21 cellular contexts compared by ENCODE assay signal in genomic region chr14:99592933-99593753, GRCh38. TPM values are rescaled to one million over a fixed set of nuclear protein-coding genes. Genes with fewer than 3 reads are reported as not detected.
DNase-seq lines count a peak whose midpoint lies in the region; ATAC-seq and TF ChIP-seq lines count a peak whose summit lies in the region.
"Had no signal": no experiment of that assay in that cellular context is flagged by ENCODE, and none has a peak within 500 bp of the region (broad histone marks: within the 10 kb centered on the region; RNA-seq: fewer than 3 reads in every experiment).

No MANE protein-coding gene starts in this region.

- H3K4me3 ChIP-seq in gastrocnemius medialis = no peak overlapping the region
- H3K4me3 ChIP-seq in tibial artery = no peak overlapping the region
- H3K4me3 ChIP-seq: cardiac muscle cell, SJCRH30, tibial nerve had no signal

- H3K27me3 ChIP-seq in gastrocnemius medialis = no peaks in the 10 kb centered on the region
- no peaks in the 10 kb centered on the region for H3K27me3 ChIP-seq in tibial artery
- H3K27me3 ChIP-seq: cardiac muscle cell, SJCRH30, tibial nerve had no signal

- H3K27me3 Mint-ChIP-seq in osteocyte (ENCODE audit: unreplicated experiment) = no peaks in the 10 kb centered on the region
- peaks cover 4% of the 10 kb centered on the region for H3K27me3 Mint-ChIP-seq in activated T-helper 1 cell treated with anti-CD3 and anti-CD28 coated beads, Interleukin-12 subunit alpha, Interleukin-12 subunit beta, Interleukin-2, Interleukin-4 antibody, amounts not matched to agents 30 ng/mL and 10 ng/mL and 1 ng/mL, durations not matched to agents 14 hours and 24 hours and 36 hours (ENCODE audit: insufficient read depth)

- in situ Hi-C loops in gastrocnemius medialis (cut with MboI; ENCODE audit: low sequenced_read_pairs in 4 of 4) = no loop called here

- peaks cover 29% of the 10 kb centered on the region for H3K4me1 Mint-ChIP-seq in osteocyte (ENCODE audit: unreplicated experiment)
- H3K4me1 Mint-ChIP-seq in activated T-helper 1 cell treated with anti-CD3 and anti-CD28 coated beads, Interleukin-12 subunit alpha, Interleukin-12 subunit beta, Interleukin-2, Interleukin-4 antibody, amounts not matched to agents 30 ng/mL and 10 ng/mL and 1 ng/mL, durations not matched to agents 14 hours and 24 hours and 36 hours (ENCODE audit: low read depth) = peaks cover 11% of the 10 kb centered on the region

- H3K9me3 ChIP-seq in gastrocnemius medialis = no peaks in the 10 kb centered on the region
- no peaks in the 10 kb centered on the region for H3K9me3 ChIP-seq in tibial artery
- H3K9me3 ChIP-seq: neutrophil, SJCRH30, tibial nerve had no signal

- TF ChIP-seq CTCF in gastrocnemius medialis (IDR thresholded peaks at IDR 0.05 in 4 of 5, conservative IDR thresholded peaks at IDR 0.05 in 1 of 5) = no peak
- TF ChIP-seq CTCF in osteocyte (IDR thresholded peaks at IDR 0.05) = no peak
- TF ChIP-seq CTCF in tibial artery (IDR thresholded peaks at IDR 0.05) = no peak

- H3K4me1 ChIP-seq in gastrocnemius medialis = peaks cover 41 to 60% of the 10 kb centered on the region in 2 donors
- H3K4me1 ChIP-seq in tibial artery = peaks cover 0 to 33% (median 5%) of the 10 kb centered on the region in 4 donors

- ATAC-seq in gastrocnemius medialis = peak; percentile 7 to 36

- TF ChIP-seq POLR2A in gastrocnemius medialis (IDR thresholded peaks at IDR 0.05) = no peak

- no peaks in the 10 kb centered on the region for H3K9me3 Mint-ChIP-seq in osteocyte (ENCODE audit: unreplicated experiment)
- H3K9me3 Mint-ChIP-seq in activated T-helper 1 cell treated with anti-CD3 and anti-CD28 coated beads, Interleukin-12 subunit alpha, Interleukin-12 subunit beta, Interleukin-2, Interleukin-4 antibody, amounts not matched to agents 30 ng/mL and 10 ng/mL and 1 ng/mL, durations not matched to agents 14 hours and 24 hours and 36 hours = no peaks in the 10 kb centered on the region
- H3K9me3 Mint-ChIP-seq: CD8-positive, alpha-beta memory T cell had no signal

- H3K27ac ChIP-seq in gastrocnemius medialis (peak overlapping the region; percentile 25 to 70 (median 67)), tibial artery (no peak overlapping the region)
- H3K27ac ChIP-seq: cardiac muscle cell, neutrophil, SJCRH30, tibial nerve had no signal

- no peaks in the 10 kb centered on the region for H3K36me3 Mint-ChIP-seq in osteocyte (ENCODE audit: unreplicated experiment)
- H3K36me3 Mint-ChIP-seq in activated T-helper 1 cell treated with anti-CD3 and anti-CD28 coated beads, Interleukin-12 subunit alpha, Interleukin-12 subunit beta, Interleukin-2, Interleukin-4 antibody, amounts not matched to agents 30 ng/mL and 10 ng/mL and 1 ng/mL, durations not matched to agents 14 hours and 24 hours and 36 hours (ENCODE audit: low read depth) = no peaks in the 10 kb centered on the region

- no peak overlapping the region for H3K27ac Mint-ChIP-seq in osteocyte (ENCODE audit: unreplicated experiment)
- no peak overlapping the region for H3K27ac Mint-ChIP-seq in activated T-helper 1 cell treated with anti-CD3 and anti-CD28 coated beads, Interleukin-12 subunit alpha, Interleukin-12 subunit beta, Interleukin-2, Interleukin-4 antibody, amounts not matched to agents 30 ng/mL and 10 ng/mL and 1 ng/mL, durations not matched to agents 14 hours and 24 hours and 36 hours

- intact Hi-C loops in gastrocnemius medialis (cut with DNase I; ENCODE audit: low total_unique reads) (no loop called here), tibial artery (cut with DNase I; ENCODE audit: low total_unique reads) (no loop called here)
- intact Hi-C loops in activated T-helper 1 cell treated with anti-CD3 and anti-CD28 coated beads, Interleukin-12 subunit alpha, Interleukin-12 subunit beta, Interleukin-2, Interleukin-4 antibody, amounts not matched to agents 30 ng/mL and 10 ng/mL and 1 ng/mL, durations not matched to agents 14 hours and 24 hours and 36 hours (cut with micrococcal nuclease) = no loop called here

- peak in 9 of 14 donors; percentile 20 to 72 (median 44) for DNase-seq in C1 segment of cervical spinal cord (lab: John Stamatoyannopoulos, UW)
- DNase-seq in cerebellar cortex (ENCODE audit: low spot score) = peak; percentile 73
- peak; percentile 86 for DNase-seq in medulla oblongata (ENCODE audit: extremely low spot score)
- no peak for DNase-seq in gastrocnemius medialis
- DNase-seq in osteocyte (ENCODE audit: extremely low spot score, unreplicated experiment) = no peak
- DNase-seq in tibial artery = no peak
- no peak for DNase-seq in activated T-helper 1 cell treated with anti-CD3 and anti-CD28 coated beads, Interleukin-12 subunit alpha, Interleukin-12 subunit beta, Interleukin-2, Interleukin-4 antibody, amounts not matched to agents 30 ng/mL and 10 ng/mL and 1 ng/mL, durations not matched to agents 14 hours and 24 hours and 36 hours (ENCODE audit: low spot score)
- no peak for DNase-seq in stimulated activated CD4-positive, alpha-beta T cell treated with anti-CD3 and anti-CD28 coated beads, Interleukin-15, amount 100 ng/mL, for 24 hours
- DNase-seq: ACHN; activated CD4-positive, alpha-beta T cell treated with anti-CD3 and anti-CD28 coated beads for 1 hour; CD8-positive, alpha-beta memory T cell; DND-41; NCI-H1436; NCI-H2171 treated with DMSO at 0.1 percent for 48 hours; NCI-H69; SJCRH30; T-helper 9 cell had no signal

- no peak overlapping the region for H3K4me3 Mint-ChIP-seq in osteocyte (ENCODE audit: unreplicated experiment)
- no peak overlapping the region for H3K4me3 Mint-ChIP-seq in activated T-helper 1 cell treated with anti-CD3 and anti-CD28 coated beads, Interleukin-12 subunit alpha, Interleukin-12 subunit beta, Interleukin-2, Interleukin-4 antibody, amounts not matched to agents 30 ng/mL and 10 ng/mL and 1 ng/mL, durations not matched to agents 14 hours and 24 hours and 36 hours

- no peaks in the 10 kb centered on the region for H3K36me3 ChIP-seq in gastrocnemius medialis
- no peaks in the 10 kb centered on the region for H3K36me3 ChIP-seq in tibial artery
- H3K36me3 ChIP-seq: cardiac muscle cell, neutrophil, SJCRH30, tibial nerve had no signal

RNA-seq across cellular contexts. Expression of gene CCDC85C, which starts 10.9 kb away (rescaled TPM):
- 10 to 100 TPM in 3 of 4 donors, 1 to 10 TPM in 1; 7.9 to 32.8 (median 15.4) TPM for total RNA-seq in gastrocnemius medialis
- 4.4 and 5.1 TPM in 2 replicates for total RNA-seq in osteocyte
- total RNA-seq in activated T-helper 1 cell treated with anti-CD3 and anti-CD28 coated beads, Interleukin-12 subunit alpha, Interleukin-12 subunit beta, Interleukin-2, Interleukin-4 antibody, amounts not matched to agents 30 ng/mL and 10 ng/mL and 1 ng/mL, durations not matched to agents 14 hours and 24 hours and 36 hours = 7.4 and 7.6 TPM in 2 replicates

RNA-seq across cellular contexts. Expression of gene HHIPL1, which starts 51.8 kb away (rescaled TPM):
- under 1 TPM; 0.07 to 0.82 (median 0.14) TPM for total RNA-seq in gastrocnemius medialis
- 2.0 and 2.7 TPM in 2 replicates for total RNA-seq in osteocyte
- total RNA-seq in activated T-helper 1 cell treated with anti-CD3 and anti-CD28 coated beads, Interleukin-12 subunit alpha, Interleukin-12 subunit beta, Interleukin-2, Interleukin-4 antibody, amounts not matched to agents 30 ng/mL and 10 ng/mL and 1 ng/mL, durations not matched to agents 14 hours and 24 hours and 36 hours = not detected in 2 replicates
- total RNA-seq: mononuclear cell, SJCRH30 had no signal

Comparison
In these comparisons a context has a peak if more than half of its experiments do, and no peak if none do; other contexts are left out.
1. DNase-seq: peak in C1 segment of cervical spinal cord (9 of 14), cerebellar cortex (single experiment) and medulla oblongata (single experiment); none in gastrocnemius medialis (0 of 2), osteocyte (single experiment), tibial artery (0 of 2), activated T-helper 1 cell treated with anti-CD3 and anti-CD28 coated beads, Interleukin-12 subunit alpha, Interleukin-12 subunit beta, Interleukin-2, Interleukin-4 antibody, amounts not matched to agents 30 ng/mL and 10 ng/mL and 1 ng/mL, durations not matched to agents 14 hours and 24 hours and 36 hours (single experiment) and stimulated activated CD4-positive, alpha-beta T cell treated with anti-CD3 and anti-CD28 coated beads, Interleukin-15, amount 100 ng/mL, for 24 hours (single experiment).
2. H3K27ac ChIP-seq: peak in gastrocnemius medialis (4 of 4); none in tibial artery (0 of 2).